In the genomic region with DNA sequence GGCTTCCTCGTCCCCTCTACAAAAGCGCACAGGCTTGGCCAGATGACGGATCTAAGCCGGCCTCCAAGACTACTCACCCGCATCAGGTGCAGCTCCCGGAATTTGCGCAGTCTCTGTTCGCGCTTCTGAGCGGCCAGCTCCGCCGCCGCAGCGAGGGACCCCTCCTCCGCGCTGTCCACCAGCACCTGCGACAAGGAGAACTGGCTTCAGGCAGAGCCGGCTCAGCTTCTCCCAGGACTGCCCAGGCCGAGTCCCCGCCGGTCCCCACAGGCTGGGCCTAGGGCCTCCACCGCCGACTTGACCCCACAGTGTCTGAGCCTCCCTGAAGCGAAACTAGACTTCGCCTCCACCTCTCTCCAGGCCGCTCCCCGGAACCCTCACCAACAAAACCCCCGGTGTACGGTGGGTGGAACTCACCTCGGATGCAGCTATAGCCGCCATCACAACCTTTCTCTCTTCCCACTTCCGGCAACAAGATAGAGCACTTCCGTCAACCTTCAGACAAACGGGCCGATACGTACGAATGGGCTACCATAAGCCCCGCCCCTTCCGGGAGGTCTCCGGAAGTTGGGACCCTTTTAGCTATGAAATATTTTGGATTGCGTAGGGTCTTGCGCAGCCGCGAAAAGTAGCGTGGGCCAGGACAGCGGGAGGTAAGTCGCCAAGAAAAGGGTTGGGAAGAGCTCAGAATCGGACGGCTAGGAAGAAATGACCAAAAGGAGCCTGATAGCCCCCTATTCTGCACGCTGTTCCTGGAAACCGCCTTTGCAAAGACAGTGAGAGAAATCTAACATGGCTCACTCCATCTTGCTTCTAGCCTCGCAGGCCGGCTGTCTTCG, we compare ENCODE assay signal across 8 cellular contexts. TPM values are rescaled to one million over a fixed set of nuclear protein-coding genes. Genes with fewer than 3 reads are reported as not detected.
DNase-seq lines count a peak whose midpoint lies in the region; ATAC-seq and TF ChIP-seq lines count a peak whose summit lies in the region.

Gene SYF2, minus strand, starts transcription at position 476 of the 839 bp plus-strand sequence. Its CDS starts 35 bp downstream, at position 441.

- no peaks in the 10 kb centered on the region for H3K9me3 ChIP-seq in colonic mucosa

- intact Hi-C loops in colonic mucosa (cut with DNase I): no loop called here

- H3K9ac ChIP-seq in colonic mucosa (ENCODE audit: low read depth in 2 of 2, low read length in 2 of 2): peak within 1 kb of the TSS; percentile 85 to 98

- H3K36me3 ChIP-seq in colonic mucosa: peaks cover 12% of the 10 kb centered on the region

- ATAC-seq in HG03460 (IDR thresholded peaks at IDR 0.05; ENCODE audit: unreplicated experiment): peak; percentile 73

- H3K27ac ChIP-seq in colonic mucosa (peak within 1 kb of the TSS; percentile 96), layer of hippocampus (ENCODE audit: low read depth, low read length) (peak within 1 kb of the TSS; percentile 83)

- no peak for TF ChIP-seq CTCF in colonic mucosa (IDR thresholded peaks at IDR 0.05)

- DNase-seq in Ammon's horn (ENCODE audit: low spot score) (peak; percentile 96), GM19240 (ENCODE audit: insufficient read length, low spot score) (peak; percentile 83), NCI-H524 treated with DMSO at 0.1 percent for 48 hours (lab: John Stamatoyannopoulos, UW) (peak; percentile 83), colonic mucosa (peak; percentile 94)
- DNase-seq in activated CD4-positive, alpha-beta T cell treated with anti-CD3 and anti-CD28 coated beads for 4 hours: peak; percentile 83 to 84
- DNase-seq in stimulated activated CD4-positive, alpha-beta T cell treated with anti-CD3 and anti-CD28 coated beads, Interleukin-1b, Interleukin-23, amount 100 ng/mL, for 4 hours (ENCODE audit: low read depth in 2 of 2): peak; percentile 78 to 79

- no peaks in the 10 kb centered on the region for H3K27me3 ChIP-seq in colonic mucosa
- no peaks in the 10 kb centered on the region for H3K27me3 ChIP-seq in layer of hippocampus (ENCODE audit: control insufficient read depth, insufficient read depth, low read length)

- H3K4me1 ChIP-seq in colonic mucosa: peaks cover 14% of the 10 kb centered on the region

- peak within 1 kb of the TSS; percentile 100 for H3K4me3 ChIP-seq in colonic mucosa

RNA-seq across cellular contexts. Expression of gene SYF2, which starts in this region (rescaled TPM):
- total RNA-seq in colonic mucosa: 10 to 100 TPM; 38.8 to 60.8 TPM

Comparison
In these comparisons a context has a peak if more than half of its experiments do, and no peak if none do; other contexts are left out.
1. Peak in every context shown above with its lines: DNase-seq, ATAC-seq, H3K4me3 ChIP-seq and H3K27ac ChIP-seq.